Comparison of ENCODE assay signal across 6 cellular contexts in genomic region chr19:35775046-35775297, GRCh38. TPM values are rescaled to one million over a fixed set of nuclear protein-coding genes. Genes with fewer than 3 reads are reported as not detected.
A peak's percentile ranks its signal among the peaks of the same experiment; 100 is the strongest.
DNase-seq lines count a peak whose midpoint lies in the region; ATAC-seq and TF ChIP-seq lines count a peak whose summit lies in the region.

No MANE protein-coding gene starts in this region.

- peaks cover 7% of the 10 kb centered on the region for H3K27me3 Mint-ChIP-seq in neural progenitor cell (ENCODE audit: insufficient read depth, low read depth)

- H3K9me3 Mint-ChIP-seq in neural progenitor cell = no peaks in the 10 kb centered on the region

- H3K4me3 ChIP-seq in HAP-1 = peak overlapping the region; percentile 13
- peak overlapping the region; percentile 29 for H3K4me3 ChIP-seq in brain microvascular endothelial cell (ENCODE audit: low read depth, low read length)
- peak overlapping the region; percentile 69 for H3K4me3 ChIP-seq in neural progenitor cell

- H3K79me2 ChIP-seq in neural progenitor cell (ENCODE audit: low read depth) = no peaks in the 10 kb centered on the region

- H3F3A ChIP-seq in neural progenitor cell (ENCODE audit: low read depth) = peaks cover 21% of the 10 kb centered on the region

- H3K4me1 ChIP-seq in HAP-1 = peaks cover 9% of the 10 kb centered on the region; the same call in 1 of the 2 replicates
- H3K4me1 ChIP-seq in neural progenitor cell = peaks cover 23% of the 10 kb centered on the region

- peaks cover 24% of the 10 kb centered on the region for H3K4me1 Mint-ChIP-seq in neural progenitor cell

- no peak for ATAC-seq in HG03432 (IDR thresholded peaks at IDR 0.05; ENCODE audit: unreplicated experiment)
- ATAC-seq in GM18870 (IDR thresholded peaks at IDR 0.05; ENCODE audit: unreplicated experiment) = no peak

- DNase-seq in HAP-1 (ENCODE audit: low spot score in 2 of 2) (no peak), brain microvascular endothelial cell (no peak), neural progenitor cell (ENCODE audit: low spot score) (no peak), nucleus accumbens (lab: John Stamatoyannopoulos, UW) (no peak)

- H3K9me3 ChIP-seq in HAP-1 (no peaks in the 10 kb centered on the region), neural progenitor cell (ENCODE audit: low read depth) (no peaks in the 10 kb centered on the region)

- in situ Hi-C loops in HAP-1 (cut with MboI; ENCODE audit: low sequenced_read_pairs) = no loop called here
- in situ Hi-C loops in brain microvascular endothelial cell (cut with HindIII; ENCODE audit: low pct_ligation_motif_present, low sequenced_read_pairs) = no loop called here

- no peak overlapping the region for H3K9ac ChIP-seq in neural progenitor cell

- H2AFZ ChIP-seq in neural progenitor cell (replicated peaks) = no peak overlapping the region

- peak overlapping the region; percentile 65 for H3K4me2 ChIP-seq in neural progenitor cell

- H3K36me3 ChIP-seq in HAP-1 (replicated peaks) (no peaks in the 10 kb centered on the region), brain microvascular endothelial cell (replicated peaks) (no peaks in the 10 kb centered on the region), neural progenitor cell (no peaks in the 10 kb centered on the region)

- H3K36me3 Mint-ChIP-seq in neural progenitor cell = peaks cover 5% of the 10 kb centered on the region

- peak overlapping the region; percentile 89 for H3K4me3 Mint-ChIP-seq in neural progenitor cell

- H4K20me1 ChIP-seq in neural progenitor cell (ENCODE audit: low read depth) = peaks cover 28% of the 10 kb centered on the region

- H3K27me3 ChIP-seq in HAP-1 (ENCODE audit: low read depth) (no peaks in the 10 kb centered on the region), brain microvascular endothelial cell (replicated peaks) (no peaks in the 10 kb centered on the region), neural progenitor cell (peaks cover 22% of the 10 kb centered on the region)

- H3K27ac ChIP-seq in brain microvascular endothelial cell (no peak overlapping the region), neural progenitor cell (no peak overlapping the region)

- TF ChIP-seq CTCF in brain microvascular endothelial cell (IDR thresholded peaks at IDR 0.05; ENCODE audit: low read depth, low read length, missing control alignments) (no peak), neural progenitor cell (IDR thresholded peaks at IDR 0.05) (no peak)

- no peak overlapping the region for H3K27ac Mint-ChIP-seq in neural progenitor cell

RNA-seq across cellular contexts. Expression of gene ARHGAP33, which starts 0.4 kb away (rescaled TPM):
- 6.5 and 15.1 TPM in 2 replicates for total RNA-seq in neural progenitor cell (ENCODE audit: low replicate concordance)

RNA-seq across cellular contexts. Expression of gene PROSER3, which starts 17.0 kb away (rescaled TPM):
- total RNA-seq in neural progenitor cell (ENCODE audit: low replicate concordance) = 7.1 and 13.4 TPM in 2 replicates

RNA-seq across cellular contexts. Expression of gene HSPB6, which starts 18.1 kb away (rescaled TPM):
- not detected in 2 replicates for total RNA-seq in neural progenitor cell (ENCODE audit: low replicate concordance)

RNA-seq across cellular contexts. Expression of gene LIN37, which starts 26.6 kb away (rescaled TPM):
- total RNA-seq in neural progenitor cell (ENCODE audit: low replicate concordance) = 11.4 and 12.4 TPM in 2 replicates

RNA-seq across cellular contexts. Expression of gene PSENEN, which starts 29.5 kb away (rescaled TPM):
- total RNA-seq in neural progenitor cell (ENCODE audit: low replicate concordance) = 10.9 and 29.6 TPM in 2 replicates

Comparison
In these comparisons a context has a peak if more than half of its experiments do, and no peak if none do; other contexts are left out.
1. H3K4me3 ChIP-seq: peak in every context shown above with its lines; median percentile 69 in neural progenitor cell; 29 in brain microvascular endothelial cell; 13 in HAP-1.